In the genomic region with DNA sequence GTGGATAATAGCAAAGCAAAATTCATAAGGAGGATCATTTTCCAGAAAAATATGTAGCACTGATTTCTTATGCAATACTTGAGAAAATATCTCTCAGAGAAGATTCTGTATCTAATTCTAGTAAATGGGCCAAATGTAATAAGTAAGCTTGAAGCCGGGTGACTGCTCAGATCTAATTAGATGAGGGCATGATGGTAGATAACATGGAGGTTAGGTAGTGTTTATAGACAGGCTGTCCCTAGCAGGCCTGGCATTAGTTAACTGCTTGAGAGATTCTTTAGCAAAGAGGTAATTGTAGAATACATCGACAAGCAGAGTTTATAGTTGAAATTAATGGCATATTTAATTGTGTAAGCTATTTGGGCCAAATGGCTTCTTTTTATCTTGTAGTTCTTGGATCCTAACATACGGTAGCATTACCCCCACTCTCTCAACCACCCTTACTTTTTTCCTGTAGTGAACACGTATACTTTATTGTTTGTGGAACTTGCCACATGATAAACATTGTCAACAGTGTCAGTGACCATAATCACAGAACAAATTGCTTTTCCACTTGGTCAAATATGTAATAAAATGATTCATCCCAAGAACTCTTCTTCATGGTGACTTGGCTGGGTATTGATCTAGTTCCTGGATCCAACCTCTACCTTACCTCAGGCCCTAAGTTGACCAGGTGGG, we compare ENCODE assay signal across 27 cellular contexts.
"Had no signal": no experiment of that assay in that cellular context is flagged by ENCODE, and none has a peak within 500 bp of the region (broad histone marks: within the 10 kb centered on the region; RNA-seq: fewer than 3 reads in every experiment).

No MANE protein-coding gene starts in this region.

- DNase-seq: activated CD4-positive, alpha-beta memory T cell treated with anti-CD3 and anti-CD28 coated beads for 36 hours; activated CD4-positive, alpha-beta T cell treated with anti-CD3 and anti-CD28 coated beads for 36 hours; activated CD4-positive, alpha-beta T cell treated with anti-CD3 and anti-CD28 coated beads, Interleukin-2, amount 10 ng/mL, durations not matched to agents 24 days and 14 days; activated CD4-positive, CD25-positive, alpha-beta regulatory T cell; activated CD4-positive, CD25-positive, alpha-beta regulatory T cell treated with anti-CD3 and anti-CD28 coated beads, Interleukin-2, amount 50 U/mL, for 72 hours; activated CD8-positive, alpha-beta memory T cell treated with anti-CD3 and anti-CD28 coated beads, Interleukin-2, amount 10 ng/mL, durations not matched to agents 7 days and 5 days; activated CD8-positive, alpha-beta memory T cell treated with anti-CD3 and anti-CD28 coated beads, Interleukin-2, amount 50 U/mL, for 4 hours; activated CD8-positive, alpha-beta T cell treated with anti-CD3 and anti-CD28 coated beads, Interleukin-2, amount 10 ng/mL, durations not matched to agents 7 days and 5 days; activated effector memory CD4-positive, alpha-beta T cell treated with anti-CD3 and anti-CD28 coated beads, Interleukin-2, amount 50 U/mL, for 16 hours; activated naive CD4-positive, alpha-beta T cell treated with anti-CD3 and anti-CD28 coated beads for 36 hours; activated naive CD8-positive, alpha-beta T cell treated with anti-CD3 and anti-CD28 coated beads for 36 hours; activated naive CD8-positive, alpha-beta T cell treated with anti-CD3 and anti-CD28 coated beads, Interleukin-2, amount 50 U/mL, for 24 hours; activated T-cell treated with anti-CD3 and anti-CD28 coated beads, Interleukin-2, amount 50 U/mL, for 1 hour; activated T-cell treated with anti-CD3 and anti-CD28 coated beads, Interleukin-2, amount 50 U/mL, for 48 hours; dermis blood vessel endothelial cell; effector CD4-positive, alpha-beta T cell; esophagus squamous epithelium; foreskin fibroblast; T-helper 2 cell had no signal

- H3K36me3 ChIP-seq: ascending aorta, breast epithelium, cardiac muscle cell, esophagus squamous epithelium had no signal

- H3K27me3 ChIP-seq: ascending aorta, breast epithelium, cardiac muscle cell, esophagus squamous epithelium had no signal

- ATAC-seq: activated CD8-positive, alpha-beta memory T cell treated with anti-CD3 and anti-CD28 coated beads, Interleukin-2, amount 10 ng/mL, durations not matched to agents 7 days and 5 days; activated CD8-positive, alpha-beta T cell treated with anti-CD3 and anti-CD28 coated beads, Interleukin-2, amount 10 ng/mL, durations not matched to agents 7 days and 5 days; activated naive CD8-positive, alpha-beta T cell treated with anti-CD3 and anti-CD28 coated beads, Interleukin-2, amount 50 U/mL, for 24 hours had no signal

- H3K9me3 ChIP-seq: ascending aorta, breast epithelium, esophagus squamous epithelium had no signal

- H3K4me1 ChIP-seq: ascending aorta, breast epithelium, esophagus squamous epithelium had no signal

- FAIRE-seq: endometrium, endothelial cell of umbilical vein, frontal cortex had no signal

- H3K27ac ChIP-seq: ascending aorta, breast epithelium, cardiac muscle cell, coronary artery, epithelial cell of prostate, esophagus squamous epithelium had no signal

- H3K4me3 ChIP-seq: ascending aorta, breast epithelium, cardiac muscle cell, coronary artery, esophagus squamous epithelium had no signal
